ENCODE assay signal across 8 cellular contexts in genomic region chr1:166167395-166167922, GRCh38. TPM values are rescaled to one million over a fixed set of nuclear protein-coding genes. Genes with fewer than 3 reads are reported as not detected.
DNase-seq lines count a peak whose midpoint lies in the region; ATAC-seq and TF ChIP-seq lines count a peak whose summit lies in the region.

No MANE protein-coding gene starts in this region.

- in situ Hi-C loops in G401 (cut with HindIII; ENCODE audit: low sequenced_read_pairs) = no loop called here

- peak overlapping the region in 38 of 59 donors; percentile 16 to 82 (median 58) for H3K27ac ChIP-seq in dorsolateral prefrontal cortex
- H3K27ac ChIP-seq in mucosa of rectum (ENCODE audit: low read depth in 2 of 2, low read length in 2 of 2) = peak overlapping the region; percentile 74 to 82

- intact Hi-C loops in dorsolateral prefrontal cortex (cut with DNase I) = loop anchor here (5.0 to 10.0 kb wide), 2 partner anchors 233 to 240 kb away; no protein-coding TSS in a partner anchor

- H3K36me3 ChIP-seq in mucosa of rectum (ENCODE audit: control insufficient read depth in 2 of 2, insufficient read depth in 2 of 2, low read length in 2 of 2) = no peaks in the 10 kb centered on the region

- no peak for ATAC-seq in HG03175 (IDR thresholded peaks at IDR 0.05; ENCODE audit: unreplicated experiment)

- DNase-seq in G401 (ENCODE audit: low spot score) (peak; percentile 62), NCI-H2081 treated with DMSO at 0.1 percent for 48 hours (lab: John Stamatoyannopoulos, UW) (peak; percentile 43), dorsolateral prefrontal cortex (no peak), NCI-H69 (lab: John Stamatoyannopoulos, UW) (no peak), NK-92 (lab: John Stamatoyannopoulos, UW; ENCODE audit: unreplicated experiment) (no peak), HK-2 (ENCODE audit: unreplicated experiment) (no peak)

- H3K9ac ChIP-seq in mucosa of rectum (ENCODE audit: low read depth in 1 of 2, low read length in 2 of 2) = peak overlapping the region; percentile 73 to 74

- H3K4me3 ChIP-seq in dorsolateral prefrontal cortex = peak overlapping the region; percentile 53 to 82 (median 72)
- H3K4me3 ChIP-seq in mucosa of rectum (ENCODE audit: low read length in 2 of 2) = peak overlapping the region; percentile 62 to 81

- peak in 3 of 56 donors; percentile 1 to 7 (median 4) for TF ChIP-seq CTCF in dorsolateral prefrontal cortex (IDR thresholded peaks at IDR 0.05 in 54 of 56, conservative IDR thresholded peaks at IDR 0.05 in 2 of 56; ENCODE audit: low read depth in 1 of 56, partially characterized antibody in 56 of 56)

- H3K27me3 ChIP-seq in dorsolateral prefrontal cortex (peaks cover 0 to 3% (median 0%) of the 10 kb centered on the region in 45 donors), mucosa of rectum (ENCODE audit: control insufficient read depth in 2 of 2, insufficient read depth in 2 of 2, low read length in 2 of 2) (peaks cover 10 to 17% of the 10 kb centered on the region in 2 donors)

- no peaks in the 10 kb centered on the region for H3K9me3 ChIP-seq in mucosa of rectum (ENCODE audit: control insufficient read depth in 2 of 2, low read length in 2 of 2)

- peaks cover 22% of the 10 kb centered on the region in 2 donors for H3K4me1 ChIP-seq in mucosa of rectum (ENCODE audit: control insufficient read depth in 2 of 2, insufficient read depth in 2 of 2, low read length in 2 of 2)

RNA-seq across cellular contexts. Expression of gene FAM78B, which starts 0.7 kb away (rescaled TPM):
- not detected in 2 replicates for total RNA-seq in G401 (2014; rRNA removed; shearing (Covaris generic))
- 10 to 100 TPM in 118 of 120 experiments, 1 to 10 TPM in 2; 4.2 to 30.5 (median 19.3) TPM for total RNA-seq in dorsolateral prefrontal cortex

Comparison
In these comparisons a context has a peak if more than half of its experiments do, and no peak if none do; other contexts are left out.
1. DNase-seq: peak in G401 (single experiment) and NCI-H2081 treated with DMSO at 0.1 percent for 48 hours (single experiment); none in dorsolateral prefrontal cortex (0 of 10), NCI-H69 (single experiment), NK-92 (single experiment) and HK-2 (single experiment).